ENCODE assay signal across 1 cellular context in the genomic region with DNA sequence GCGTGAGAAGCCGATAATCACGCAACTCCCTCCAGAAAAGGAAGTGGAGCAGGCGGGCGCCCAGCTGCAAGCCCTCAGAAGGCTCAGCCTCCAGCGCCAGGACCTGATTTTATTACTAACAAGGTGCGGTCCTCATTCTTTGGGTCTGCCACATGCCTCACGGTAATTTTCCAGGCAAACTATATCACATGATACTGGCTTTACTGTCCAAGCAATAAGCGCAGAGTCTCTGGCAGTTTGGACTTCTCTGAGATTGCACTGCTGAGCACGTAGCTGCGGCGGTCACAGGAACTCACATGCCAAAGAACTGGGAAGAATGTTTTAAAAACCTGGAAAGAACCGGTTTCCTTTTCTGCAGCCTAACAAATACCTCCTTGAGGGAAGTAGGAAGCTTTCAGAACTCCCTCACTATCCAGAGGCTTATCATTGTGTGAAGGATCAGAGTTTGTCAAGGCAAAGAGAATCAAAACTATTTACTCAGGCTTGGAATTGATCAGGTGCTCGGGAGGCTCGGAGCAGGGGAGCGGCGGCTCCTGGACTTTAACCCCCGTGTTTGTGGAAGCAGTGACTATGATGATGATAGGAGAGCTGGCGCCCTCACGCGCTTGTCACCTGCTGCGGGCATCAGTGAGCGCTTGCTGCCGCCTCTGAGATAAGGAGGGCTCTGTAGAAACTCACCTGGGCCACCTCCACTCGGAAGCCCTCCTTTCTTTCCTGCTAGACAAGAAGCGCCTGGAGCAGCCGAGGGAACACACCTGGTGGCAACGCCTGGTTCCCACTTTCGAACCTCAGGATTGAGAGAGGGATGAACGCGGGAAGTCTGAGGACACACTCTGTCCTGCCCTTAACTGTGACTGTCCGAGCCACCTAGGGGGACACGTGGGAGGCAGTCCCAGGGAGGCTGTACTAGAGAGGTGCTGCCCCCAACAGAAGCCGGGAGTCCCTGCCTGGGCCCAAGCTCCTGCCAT.
TF ChIP-seq lines count a peak whose summit lies in the region.

No MANE protein-coding gene starts in this region.

TF ChIP-seq in HepG2, 621 proteins besides CTCF, POLR2A, EP300 and RAD21 (continued from another document and continues in another):
- peak; percentile 68; the same call in 1 of the 2 replicates for TF ChIP-seq ZNF788 (CRISPR knock-in tag; IDR thresholded peaks at IDR 0.05; ENCODE audit: borderline replicate concordance)
- TF ChIP-seq, protein P1, sequence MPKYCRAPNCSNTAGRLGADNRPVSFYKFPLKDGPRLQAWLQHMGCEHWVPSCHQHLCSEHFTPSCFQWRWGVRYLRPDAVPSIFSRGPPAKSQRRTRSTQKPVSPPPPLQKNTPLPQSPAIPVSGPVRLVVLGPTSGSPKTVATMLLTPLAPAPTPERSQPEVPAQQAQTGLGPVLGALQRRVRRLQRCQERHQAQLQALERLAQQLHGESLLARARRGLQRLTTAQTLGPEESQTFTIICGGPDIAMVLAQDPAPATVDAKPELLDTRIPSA (CRISPR knock-in tag; IDR thresholded peaks at IDR 0.05; ENCODE audit: borderline replicate concordance), result no peak
- TF ChIP-seq PHF5A (CRISPR knock-in tag; IDR thresholded peaks at IDR 0.05; ENCODE audit: low read depth, unreplicated experiment), result peak; percentile 26
- TF ChIP-seq SNAI1 (CRISPR knock-in tag; IDR thresholded peaks at IDR 0.05; ENCODE audit: borderline replicate concordance), result peak; percentile 70; the same call in 1 of the 2 replicates
- TF ChIP-seq, protein P2, sequence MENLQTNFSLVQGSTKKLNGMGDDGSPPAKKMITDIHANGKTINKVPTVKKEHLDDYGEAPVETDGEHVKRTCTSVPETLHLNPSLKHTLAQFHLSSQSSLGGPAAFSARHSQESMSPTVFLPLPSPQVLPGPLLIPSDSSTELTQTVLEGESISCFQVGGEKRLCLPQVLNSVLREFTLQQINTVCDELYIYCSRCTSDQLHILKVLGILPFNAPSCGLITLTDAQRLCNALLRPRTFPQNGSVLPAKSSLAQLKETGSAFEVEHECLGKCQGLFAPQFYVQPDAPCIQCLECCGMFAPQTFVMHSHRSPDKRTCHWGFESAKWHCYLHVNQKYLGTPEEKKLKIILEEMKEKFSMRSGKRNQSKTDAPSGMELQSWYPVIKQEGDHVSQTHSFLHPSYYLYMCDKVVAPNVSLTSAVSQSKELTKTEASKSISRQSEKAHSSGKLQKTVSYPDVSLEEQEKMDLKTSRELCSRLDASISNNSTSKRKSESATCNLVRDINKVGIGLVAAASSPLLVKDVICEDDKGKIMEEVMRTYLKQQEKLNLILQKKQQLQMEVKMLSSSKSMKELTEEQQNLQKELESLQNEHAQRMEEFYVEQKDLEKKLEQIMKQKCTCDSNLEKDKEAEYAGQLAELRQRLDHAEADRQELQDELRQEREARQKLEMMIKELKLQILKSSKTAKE (CRISPR knock-in tag; IDR thresholded peaks at IDR 0.05; ENCODE audit: borderline replicate concordance), result no peak
- TF ChIP-seq FOSL2 (CRISPR knock-in tag; IDR thresholded peaks at IDR 0.05), result peak; percentile 78
- TF ChIP-seq TMF1 (CRISPR knock-in tag; IDR thresholded peaks at IDR 0.05; ENCODE audit: low read depth), result no peak
- no peak for TF ChIP-seq ZSCAN30 (CRISPR knock-in tag; IDR thresholded peaks at IDR 0.05)
- TF ChIP-seq, protein P3, sequence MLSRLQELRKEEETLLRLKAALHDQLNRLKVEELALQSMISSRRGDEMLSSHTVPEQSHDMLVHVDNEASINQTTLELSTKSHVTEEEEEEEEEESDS (CRISPR knock-in tag; IDR thresholded peaks at IDR 0.05; ENCODE audit: borderline replicate concordance), result no peak
- TF ChIP-seq FLYWCH1 (CRISPR knock-in tag; IDR thresholded peaks at IDR 0.05), result no peak
- TF ChIP-seq NCOA1 (CRISPR knock-in tag; IDR thresholded peaks at IDR 0.05), result peak; percentile 54; the same call in 1 of the 2 replicates
- TF ChIP-seq, protein P4, sequence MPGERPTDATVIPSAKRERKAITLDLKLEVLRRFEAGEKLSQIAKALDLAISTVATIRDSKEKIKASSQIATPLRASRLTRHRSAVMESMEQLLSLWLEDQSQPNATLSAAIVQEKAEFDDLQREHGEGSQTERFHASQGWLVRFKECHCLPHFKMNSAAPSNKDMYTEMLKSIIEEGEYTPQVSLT (CRISPR knock-in tag; IDR thresholded peaks at IDR 0.05; ENCODE audit: borderline replicate concordance, low read depth), result no peak
- TF ChIP-seq ZNF672 (CRISPR knock-in tag; IDR thresholded peaks at IDR 0.05), result no peak
- TF ChIP-seq ZNF367 (CRISPR knock-in tag; IDR thresholded peaks at IDR 0.05; ENCODE audit: borderline replicate concordance), result no peak
- TF ChIP-seq ZNF260 (CRISPR knock-in tag; IDR thresholded peaks at IDR 0.05; ENCODE audit: borderline replicate concordance, low read depth), result no peak
- TF ChIP-seq SALL2 (CRISPR knock-in tag; IDR thresholded peaks at IDR 0.05), result no peak; the same call in 1 of the 2 replicates
- TF ChIP-seq ETV5 (CRISPR knock-in tag; IDR thresholded peaks at IDR 0.05; ENCODE audit: borderline replicate concordance), result peak; percentile 28; the same call in 1 of the 2 replicates
- TF ChIP-seq TEAD3 (CRISPR knock-in tag; optimal IDR thresholded peaks at IDR 0.05; ENCODE audit: borderline replicate concordance), result peak; percentile 57
- TF ChIP-seq, protein P5, sequence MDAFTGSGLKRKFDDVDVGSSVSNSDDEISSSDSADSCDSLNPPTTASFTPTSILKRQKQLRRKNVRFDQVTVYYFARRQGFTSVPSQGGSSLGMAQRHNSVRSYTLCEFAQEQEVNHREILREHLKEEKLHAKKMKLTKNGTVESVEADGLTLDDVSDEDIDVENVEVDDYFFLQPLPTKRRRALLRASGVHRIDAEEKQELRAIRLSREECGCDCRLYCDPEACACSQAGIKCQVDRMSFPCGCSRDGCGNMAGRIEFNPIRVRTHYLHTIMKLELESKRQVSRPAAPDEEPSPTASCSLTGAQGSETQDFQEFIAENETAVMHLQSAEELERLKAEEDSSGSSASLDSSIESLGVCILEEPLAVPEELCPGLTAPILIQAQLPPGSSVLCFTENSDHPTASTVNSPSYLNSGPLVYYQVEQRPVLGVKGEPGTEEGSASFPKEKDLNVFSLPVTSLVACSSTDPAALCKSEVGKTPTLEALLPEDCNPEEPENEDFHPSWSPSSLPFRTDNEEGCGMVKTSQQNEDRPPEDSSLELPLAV (CRISPR knock-in tag; conservative IDR thresholded peaks at IDR 0.05; ENCODE audit: low read depth), result no peak
- TF ChIP-seq RFXAP (CRISPR knock-in tag; IDR thresholded peaks at IDR 0.05; ENCODE audit: borderline replicate concordance), result no peak
- TF ChIP-seq, protein P6, sequence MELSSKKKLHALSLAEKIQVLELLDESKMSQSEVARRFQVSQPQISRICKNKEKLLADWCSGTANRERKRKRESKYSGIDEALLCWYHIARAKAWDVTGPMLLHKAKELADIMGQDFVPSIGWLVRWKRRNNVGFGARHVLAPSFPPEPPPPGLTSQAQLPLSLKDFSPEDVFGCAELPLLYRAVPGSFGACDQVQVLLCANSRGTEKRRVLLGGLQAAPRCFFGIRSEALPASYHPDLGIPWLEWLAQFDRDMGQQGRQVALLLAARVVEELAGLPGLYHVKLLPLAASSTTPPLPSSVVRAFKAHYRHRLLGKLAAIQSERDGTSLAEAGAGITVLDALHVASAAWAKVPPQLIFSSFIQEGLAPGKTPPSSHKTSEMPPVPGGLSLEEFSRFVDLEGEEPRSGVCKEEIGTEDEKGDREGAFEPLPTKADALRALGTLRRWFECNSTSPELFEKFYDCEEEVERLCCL (CRISPR knock-in tag; IDR thresholded peaks at IDR 0.05; ENCODE audit: borderline replicate concordance), result no peak
- TF ChIP-seq IKZF1 (IDR thresholded peaks at IDR 0.05), result no peak
- TF ChIP-seq CREB1 (IDR thresholded peaks at IDR 0.05), result peak; percentile 66; the same call in 1 of the 2 replicates
- peak; percentile 49 for TF ChIP-seq CREB1 (CRISPR knock-in tag; IDR thresholded peaks at IDR 0.05)
- no peak for TF ChIP-seq PHB2 (IDR thresholded peaks at IDR 0.05; ENCODE audit: partially characterized antibody)
- no peak for TF ChIP-seq IRX3 (CRISPR knock-in tag; IDR thresholded peaks at IDR 0.05; ENCODE audit: borderline replicate concordance, low read depth)
- TF ChIP-seq, protein P7, sequence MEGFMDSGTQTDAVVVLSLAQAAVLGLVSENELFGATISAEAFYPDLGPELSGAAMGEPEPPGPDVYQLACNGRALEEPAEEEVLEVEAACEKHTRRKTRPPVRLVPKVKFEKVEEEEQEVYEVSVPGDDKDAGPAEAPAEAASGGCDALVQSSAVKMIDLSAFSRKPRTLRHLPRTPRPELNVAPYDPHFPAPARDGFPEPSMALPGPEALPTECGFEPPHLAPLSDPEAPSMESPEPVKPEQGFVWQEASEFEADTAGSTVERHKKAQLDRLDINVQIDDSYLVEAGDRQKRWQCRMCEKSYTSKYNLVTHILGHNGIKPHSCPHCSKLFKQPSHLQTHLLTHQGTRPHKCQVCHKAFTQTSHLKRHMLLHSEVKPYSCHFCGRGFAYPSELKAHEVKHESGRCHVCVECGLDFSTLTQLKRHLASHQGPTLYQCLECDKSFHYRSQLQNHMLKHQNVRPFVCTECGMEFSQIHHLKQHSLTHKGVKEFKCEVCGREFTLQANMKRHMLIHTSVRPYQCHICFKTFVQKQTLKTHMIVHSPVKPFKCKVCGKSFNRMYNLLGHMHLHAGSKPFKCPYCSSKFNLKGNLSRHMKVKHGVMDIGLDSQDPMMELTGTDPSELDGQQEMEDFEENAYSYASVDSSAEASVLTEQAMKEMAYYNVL (CRISPR knock-in tag; IDR thresholded peaks at IDR 0.05; ENCODE audit: borderline replicate concordance), result no peak; the same call in 1 of the 2 replicates
- TF ChIP-seq, protein P8, sequence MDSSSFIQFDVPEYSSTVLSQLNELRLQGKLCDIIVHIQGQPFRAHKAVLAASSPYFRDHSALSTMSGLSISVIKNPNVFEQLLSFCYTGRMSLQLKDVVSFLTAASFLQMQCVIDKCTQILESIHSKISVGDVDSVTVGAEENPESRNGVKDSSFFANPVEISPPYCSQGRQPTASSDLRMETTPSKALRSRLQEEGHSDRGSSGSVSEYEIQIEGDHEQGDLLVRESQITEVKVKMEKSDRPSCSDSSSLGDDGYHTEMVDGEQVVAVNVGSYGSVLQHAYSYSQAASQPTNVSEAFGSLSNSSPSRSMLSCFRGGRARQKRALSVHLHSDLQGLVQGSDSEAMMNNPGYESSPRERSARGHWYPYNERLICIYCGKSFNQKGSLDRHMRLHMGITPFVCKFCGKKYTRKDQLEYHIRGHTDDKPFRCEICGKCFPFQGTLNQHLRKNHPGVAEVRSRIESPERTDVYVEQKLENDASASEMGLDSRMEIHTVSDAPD (CRISPR knock-in tag; IDR thresholded peaks at IDR 0.05), result 0 out of 2 replicates have a peak, but pooled peaks have one; percentile 21
- TF ChIP-seq ZNF777 (CRISPR knock-in tag; IDR thresholded peaks at IDR 0.05), result 0 out of 2 replicates have a peak, but pooled peaks have one; percentile 40
- TF ChIP-seq, protein P9, sequence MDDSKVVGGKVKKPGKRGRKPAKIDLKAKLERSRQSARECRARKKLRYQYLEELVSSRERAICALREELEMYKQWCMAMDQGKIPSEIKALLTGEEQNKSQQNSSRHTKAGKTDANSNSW (CRISPR knock-in tag; IDR thresholded peaks at IDR 0.05; ENCODE audit: borderline replicate concordance), result no peak
- no peak for TF ChIP-seq SSRP1 (CRISPR knock-in tag; IDR thresholded peaks at IDR 0.05)
- TF ChIP-seq MEIS1 (CRISPR knock-in tag; IDR thresholded peaks at IDR 0.05; ENCODE audit: borderline replicate concordance), result peak; percentile 79
- TF ChIP-seq RBFOX2 (IDR thresholded peaks at IDR 0.05; ENCODE audit: low read depth, low read length), result no peak
- TF ChIP-seq, protein P10, sequence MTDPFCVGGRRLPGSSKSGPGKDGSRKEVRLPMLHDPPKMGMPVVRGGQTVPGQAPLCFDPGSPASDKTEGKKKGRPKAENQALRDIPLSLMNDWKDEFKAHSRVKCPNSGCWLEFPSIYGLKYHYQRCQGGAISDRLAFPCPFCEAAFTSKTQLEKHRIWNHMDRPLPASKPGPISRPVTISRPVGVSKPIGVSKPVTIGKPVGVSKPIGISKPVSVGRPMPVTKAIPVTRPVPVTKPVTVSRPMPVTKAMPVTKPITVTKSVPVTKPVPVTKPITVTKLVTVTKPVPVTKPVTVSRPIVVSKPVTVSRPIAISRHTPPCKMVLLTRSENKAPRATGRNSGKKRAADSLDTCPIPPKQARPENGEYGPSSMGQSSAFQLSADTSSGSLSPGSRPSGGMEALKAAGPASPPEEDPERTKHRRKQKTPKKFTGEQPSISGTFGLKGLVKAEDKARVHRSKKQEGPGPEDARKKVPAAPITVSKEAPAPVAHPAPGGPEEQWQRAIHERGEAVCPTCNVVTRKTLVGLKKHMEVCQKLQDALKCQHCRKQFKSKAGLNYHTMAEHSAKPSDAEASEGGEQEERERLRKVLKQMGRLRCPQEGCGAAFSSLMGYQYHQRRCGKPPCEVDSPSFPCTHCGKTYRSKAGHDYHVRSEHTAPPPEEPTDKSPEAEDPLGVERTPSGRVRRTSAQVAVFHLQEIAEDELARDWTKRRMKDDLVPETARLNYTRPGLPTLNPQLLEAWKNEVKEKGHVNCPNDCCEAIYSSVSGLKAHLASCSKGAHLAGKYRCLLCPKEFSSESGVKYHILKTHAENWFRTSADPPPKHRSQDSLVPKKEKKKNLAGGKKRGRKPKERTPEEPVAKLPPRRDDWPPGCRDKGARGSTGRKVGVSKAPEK (CRISPR knock-in tag; IDR thresholded peaks at IDR 0.05; ENCODE audit: borderline replicate concordance), result 0 out of 2 replicates have a peak, but pooled peaks have one; percentile 62
- peak; percentile 93 for TF ChIP-seq SAP130 (CRISPR knock-in tag; IDR thresholded peaks at IDR 0.05; ENCODE audit: low read depth)
- TF ChIP-seq ARID2 (CRISPR knock-in tag; IDR thresholded peaks at IDR 0.05; ENCODE audit: borderline replicate concordance), result no peak
- TF ChIP-seq ARNT2 (CRISPR knock-in tag; IDR thresholded peaks at IDR 0.05; ENCODE audit: low read depth), result peak; percentile 86; the same call in 1 of the 2 replicates
- TF ChIP-seq HNRNPUL1 (IDR thresholded peaks at IDR 0.05; ENCODE audit: low read depth, low read length), result no peak
- no peak for TF ChIP-seq HDAC6 (IDR thresholded peaks at IDR 0.05; ENCODE audit: low read depth, low read length)
- TF ChIP-seq, protein P11, sequence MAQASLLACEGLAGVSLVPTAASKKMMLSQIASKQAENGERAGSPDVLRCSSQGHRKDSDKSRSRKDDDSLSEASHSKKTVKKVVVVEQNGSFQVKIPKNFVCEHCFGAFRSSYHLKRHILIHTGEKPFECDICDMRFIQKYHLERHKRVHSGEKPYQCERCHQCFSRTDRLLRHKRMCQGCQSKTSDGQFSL (CRISPR knock-in tag; IDR thresholded peaks at IDR 0.05), result 0 out of 2 replicates have a peak, but pooled peaks have one; percentile 24
- peak; percentile 39; the same call in 1 of the 2 replicates for TF ChIP-seq ZNF564 (CRISPR knock-in tag; IDR thresholded peaks at IDR 0.05)
- TF ChIP-seq, protein P12, sequence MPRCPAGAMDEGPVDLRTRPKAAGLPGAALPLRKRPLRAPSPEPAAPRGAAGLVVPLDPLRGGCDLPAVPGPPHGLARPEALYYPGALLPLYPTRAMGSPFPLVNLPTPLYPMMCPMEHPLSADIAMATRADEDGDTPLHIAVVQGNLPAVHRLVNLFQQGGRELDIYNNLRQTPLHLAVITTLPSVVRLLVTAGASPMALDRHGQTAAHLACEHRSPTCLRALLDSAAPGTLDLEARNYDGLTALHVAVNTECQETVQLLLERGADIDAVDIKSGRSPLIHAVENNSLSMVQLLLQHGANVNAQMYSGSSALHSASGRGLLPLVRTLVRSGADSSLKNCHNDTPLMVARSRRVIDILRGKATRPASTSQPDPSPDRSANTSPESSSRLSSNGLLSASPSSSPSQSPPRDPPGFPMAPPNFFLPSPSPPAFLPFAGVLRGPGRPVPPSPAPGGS (CRISPR knock-in tag; IDR thresholded peaks at IDR 0.05), result no peak
- TF ChIP-seq, protein P13, sequence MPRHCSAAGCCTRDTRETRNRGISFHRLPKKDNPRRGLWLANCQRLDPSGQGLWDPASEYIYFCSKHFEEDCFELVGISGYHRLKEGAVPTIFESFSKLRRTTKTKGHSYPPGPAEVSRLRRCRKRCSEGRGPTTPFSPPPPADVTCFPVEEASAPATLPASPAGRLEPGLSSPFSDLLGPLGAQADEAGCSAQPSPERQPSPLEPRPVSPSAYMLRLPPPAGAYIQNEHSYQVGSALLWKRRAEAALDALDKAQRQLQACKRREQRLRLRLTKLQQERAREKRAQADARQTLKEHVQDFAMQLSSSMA (CRISPR knock-in tag; IDR thresholded peaks at IDR 0.05), result no peak
- TF ChIP-seq NFRKB (IDR thresholded peaks at IDR 0.05), result no peak
